24 cellular contexts compared by ENCODE assay signal in genomic region chr10:12355384-12355783, GRCh38. TPM values are rescaled to one million over a fixed set of nuclear protein-coding genes. Genes with fewer than 3 reads are reported as not detected.
DNase-seq lines count a peak whose midpoint lies in the region; ATAC-seq, FAIRE-seq and TF ChIP-seq lines count a peak whose summit lies in the region.
"Had no signal": no experiment of that assay in that cellular context is flagged by ENCODE, and none has a peak within 500 bp of the region (broad histone marks: within the 10 kb centered on the region; RNA-seq: fewer than 3 reads in every experiment).

No MANE protein-coding gene starts in this region.

- no peaks in the 10 kb centered on the region for H3K27me3 ChIP-seq in CD4-positive, CD25-positive, alpha-beta regulatory T cell (ENCODE audit: control insufficient read depth, insufficient read depth, low read length)
- H3K27me3 ChIP-seq in DOHH2 (ENCODE audit: control insufficient read depth, low read length) (no peaks in the 10 kb centered on the region), GM12878 (replicated peaks in 1 of 2; ENCODE audit: control insufficient read depth in 2 of 2, insufficient read depth in 2 of 2, low read length in 1 of 2) (no peaks in the 10 kb centered on the region), uterus (no peaks in the 10 kb centered on the region)

- DNase-seq in CD4-positive, CD25-positive, alpha-beta regulatory T cell, result no peak
- DNase-seq in GM18507 (ENCODE audit: extremely low spot score, insufficient read length, low read depth), result no peak
- no peak for DNase-seq in GM12878 (ENCODE audit: low read depth, low spot score)
- no peak for DNase-seq in GOT3 (lab: John Stamatoyannopoulos, UW)
- no peak for DNase-seq in progenitor cell of endocrine pancreas (ENCODE audit: low spot score, unreplicated experiment)
- DNase-seq in uterus, result no peak
- DNase-seq in NCI-H1930 (lab: John Stamatoyannopoulos, UW), result no peak
- DNase-seq: CD8-positive, alpha-beta T cell; DMS153; NCI-H1105; NCI-H2081; NCI-H2171; NCI-H345; NCI-H524 treated with DMSO at 0.1 percent for 48 hours; NCI-H82; SIG-M5; SK-N-SH had no signal

- H3K36me3 ChIP-seq in CD4-positive, CD25-positive, alpha-beta regulatory T cell (ENCODE audit: control insufficient read depth, insufficient read depth, low read length), result no peaks in the 10 kb centered on the region
- H3K36me3 ChIP-seq in DOHH2 (ENCODE audit: control insufficient read depth, low read length), result peaks cover 33% of the 10 kb centered on the region
- no peaks in the 10 kb centered on the region for H3K36me3 ChIP-seq in GM12878 (ENCODE audit: control insufficient read depth in 2 of 2, insufficient read depth in 2 of 2, low read length in 1 of 2)
- no peaks in the 10 kb centered on the region for H3K36me3 ChIP-seq in uterus

- H3K36me3 Mint-ChIP-seq in CD4-positive, CD25-positive, alpha-beta regulatory T cell, result peaks cover 6% of the 10 kb centered on the region
- H3K36me3 Mint-ChIP-seq in progenitor cell of endocrine pancreas (ENCODE audit: insufficient read depth), result no peaks in the 10 kb centered on the region

- no peak for TF ChIP-seq RAD21 in GM12878 (IDR thresholded peaks at IDR 0.05; ENCODE audit: insufficient read depth, low read depth, low read length)

- H3K27ac Mint-ChIP-seq in CD4-positive, CD25-positive, alpha-beta regulatory T cell, result peak overlapping the region in 1 of 3 donors; percentile 66
- H3K27ac Mint-ChIP-seq in progenitor cell of endocrine pancreas, result no peak overlapping the region
- H3K27ac Mint-ChIP-seq: CD8-positive, alpha-beta T cell had no signal

- TF ChIP-seq POLR2A in GM12878 (IDR thresholded peaks at IDR 0.05; ENCODE audit: low read depth, low read length) (no peak), uterus (IDR thresholded peaks at IDR 0.05) (no peak)

- peak overlapping the region in 3 of 4 donors; percentile 10 to 13 (median 10) for H3K4me3 Mint-ChIP-seq in CD4-positive, CD25-positive, alpha-beta regulatory T cell
- no peak overlapping the region for H3K4me3 Mint-ChIP-seq in progenitor cell of endocrine pancreas (ENCODE audit: low read depth)
- H3K4me3 Mint-ChIP-seq: CD8-positive, alpha-beta T cell had no signal

- peaks cover 0 to 3% (median 0%) of the 10 kb centered on the region in 7 donors for H3K9me3 Mint-ChIP-seq in CD4-positive, CD25-positive, alpha-beta regulatory T cell
- no peaks in the 10 kb centered on the region for H3K9me3 Mint-ChIP-seq in progenitor cell of endocrine pancreas (ENCODE audit: low read depth)
- H3K9me3 Mint-ChIP-seq: CD8-positive, alpha-beta T cell had no signal

- CTCF ChIA-PET in GM12878 (lab: Yijun Ruan, JAX), result interaction anchor here (0.7 to 1.7 kb wide), 2 partner anchors 11 to 91 kb away, joined by 3 to 7 read pairs; no protein-coding TSS in a partner anchor

- FAIRE-seq in GM18507 (lab: Jason Lieb, UNC) (peak; percentile 35), GM12878 (lab: Jason Lieb, UNC) (no peak)
- FAIRE-seq: G401.6, GM19239, H54 had no signal

- no peaks in the 10 kb centered on the region for H3K9me2 ChIP-seq in DOHH2 (replicated peaks; ENCODE audit: control insufficient read depth, low read length)
- H3K9me2 ChIP-seq: SK-N-SH had no signal

- no TSS peak for BruUV-seq in GM12878 (replicated peaks; lab: Mats Ljungman, UMichigan)

- no peak for TF ChIP-seq CTCF in DOHH2 (IDR thresholded peaks at IDR 0.05; ENCODE audit: low read depth, low read length, poor library complexity, severe bottlenecking)
- no peak for TF ChIP-seq CTCF in GM12878 (IDR thresholded peaks at IDR 0.05 in 2 of 3, conservative IDR thresholded peaks at IDR 0.05 in 1 of 3; ENCODE audit: control insufficient read depth in 2 of 3, extremely low read depth in 1 of 3, insufficient read depth in 1 of 3, low read depth in 3 of 3, low read length in 3 of 3)
- TF ChIP-seq CTCF in progenitor cell of endocrine pancreas (IDR thresholded peaks at IDR 0.05; ENCODE audit: unreplicated experiment), result no peak
- no peak for TF ChIP-seq CTCF in uterus (IDR thresholded peaks at IDR 0.05)

- in situ Hi-C loops in GM12878 (cut with MboI), result no loop called here

- no peak overlapping the region for H3K27ac ChIP-seq in CD4-positive, CD25-positive, alpha-beta regulatory T cell (ENCODE audit: insufficient read depth, low read length, poor library complexity, severe bottlenecking)
- no peak overlapping the region for H3K27ac ChIP-seq in DOHH2 (ENCODE audit: low read depth, low read length)
- peak overlapping the region; percentile 58 for H3K27ac ChIP-seq in GM12878 (ENCODE audit: control insufficient read depth, insufficient read depth)
- H3K27ac ChIP-seq in uterus, result no peak overlapping the region
- H3K27ac ChIP-seq: HL-60, KMS-11 had no signal

- no peak for ATAC-seq in CD4-positive, CD25-positive, alpha-beta regulatory T cell (ENCODE audit: low read depth in 2 of 2)
- peak; percentile 1; the same call in 2 of the 3 replicates for ATAC-seq in GM12878
- ATAC-seq: CD8-positive, alpha-beta T cell; Panc1 had no signal

- H4K20me1 ChIP-seq in DOHH2 (ENCODE audit: control insufficient read depth, insufficient read depth, low read depth, low read length) (peaks cover 21% of the 10 kb centered on the region), GM12878 (ENCODE audit: control insufficient read depth, insufficient read depth) (no peaks in the 10 kb centered on the region)

- peaks cover 8% of the 10 kb centered on the region for H3F3A ChIP-seq in DOHH2 (ENCODE audit: control insufficient read depth, insufficient read depth)

- no peak overlapping the region for H3K4me3 ChIP-seq in CD4-positive, CD25-positive, alpha-beta regulatory T cell (ENCODE audit: low read depth, low read length)
- H3K4me3 ChIP-seq in DOHH2 (ENCODE audit: low read length) (peak overlapping the region; percentile 25), GM12878 (peak overlapping the region; percentile 30; the same call in 1 of the 2 replicates), uterus (no peak overlapping the region)

- H3K4me2 ChIP-seq in DOHH2 (ENCODE audit: low read length) (peak overlapping the region; percentile 47), GM12878 (ENCODE audit: control insufficient read depth, insufficient read depth) (peak overlapping the region; percentile 62)
- H3K4me2 ChIP-seq: KMS-11, SK-N-SH had no signal

- H3K9me3 ChIP-seq in CD4-positive, CD25-positive, alpha-beta regulatory T cell (ENCODE audit: control insufficient read depth in 2 of 2, low read length in 2 of 2), result no peaks in the 10 kb centered on the region
- H3K9me3 ChIP-seq in DOHH2 (ENCODE audit: control insufficient read depth, insufficient read depth, low read length), result no peaks in the 10 kb centered on the region
- no peaks in the 10 kb centered on the region for H3K9me3 ChIP-seq in GM12878 (replicated peaks; ENCODE audit: control insufficient read depth, insufficient read depth, low read length)
- no peaks in the 10 kb centered on the region for H3K9me3 ChIP-seq in uterus
- H3K9me3 ChIP-seq: SK-N-SH had no signal

- H3K4me1 Mint-ChIP-seq in CD4-positive, CD25-positive, alpha-beta regulatory T cell, result peaks cover 24 to 72% (median 43%) of the 10 kb centered on the region in 4 donors
- peaks cover 15% of the 10 kb centered on the region for H3K4me1 Mint-ChIP-seq in progenitor cell of endocrine pancreas (ENCODE audit: low read depth)

- H3K4me1 ChIP-seq in CD4-positive, CD25-positive, alpha-beta regulatory T cell (ENCODE audit: control insufficient read depth, insufficient read depth, low read length, poor library complexity, severe bottlenecking), result peaks cover 21% of the 10 kb centered on the region
- peaks cover 77% of the 10 kb centered on the region for H3K4me1 ChIP-seq in DOHH2 (ENCODE audit: control insufficient read depth, low read length)
- H3K4me1 ChIP-seq in GM12878 (ENCODE audit: control insufficient read depth, insufficient read depth, low read length), result peaks cover 34% of the 10 kb centered on the region
- H3K4me1 ChIP-seq in uterus, result no peaks in the 10 kb centered on the region

- intact Hi-C loops in GM12878 (cut with micrococcal nuclease; ENCODE audit: unreplicated experiment) (loop anchor here (10.0 kb wide), 2 partner anchors 129 to 359 kb away; no protein-coding TSS in a partner anchor), uterus (cut with DNase I; ENCODE audit: low total_unique reads) (no loop called here)

- H2AFZ ChIP-seq in GM12878 (ENCODE audit: control insufficient read depth, low read depth, low read length), result no peak overlapping the region

- WGBS in GM12878 (ENCODE audit: insufficient coverage, insufficient replicate concordance, low lambda C conversion rate, missing lambda C conversion rate), result 23% methylated on average over 12 of the region's 12 CpGs

- peak in 1 of 2 experiments; percentile 8; a peak in 1 of 4 replicates for TF ChIP-seq EP300 in GM12878 (IDR thresholded peaks at IDR 0.05; ENCODE audit: borderline replicate concordance in 1 of 2, control insufficient read depth in 1 of 2, low read depth in 2 of 2, low read length in 2 of 2)

- RAD21 ChIA-PET in GM12878 (lab: Charles Lee; ENCODE audit: unreplicated experiment), result interaction anchor here (0.6 to 3.1 kb wide), 4 partner anchors 50 to 262 kb away, joined by 3 to 9 read pairs (median 4); no protein-coding TSS in a partner anchor

- no peak overlapping the region for H3K9ac ChIP-seq in GM12878 (ENCODE audit: control insufficient read depth, insufficient read depth, low read length)
- H3K9ac ChIP-seq: KMS-11, SK-N-SH had no signal

- H3K27me3 Mint-ChIP-seq in CD4-positive, CD25-positive, alpha-beta regulatory T cell, result peaks cover 3% of the 10 kb centered on the region
- peaks cover 62% of the 10 kb centered on the region for H3K27me3 Mint-ChIP-seq in progenitor cell of endocrine pancreas

- peaks cover 100% of the 10 kb centered on the region for H3K79me2 ChIP-seq in DOHH2 (ENCODE audit: control insufficient read depth, low read length)
- peaks cover 44% of the 10 kb centered on the region for H3K79me2 ChIP-seq in GM12878 (ENCODE audit: control insufficient read depth, insufficient read depth, low read length)

- POLR2A ChIA-PET in GM12878 (lab: Charles Lee), result interaction anchor here (0.6 to 1.7 kb wide), 3 partner anchors 11 to 274 kb away, joined by 3 to 5 read pairs (median 5); no protein-coding TSS in a partner anchor

- SMC1A ChIA-PET in GM12878 (lab: Charles Lee; ENCODE audit: uncharacterized antibody, unreplicated experiment), result interaction anchor here (0.8 to 3.2 kb wide), 6 partner anchors 10 to 355 kb away, joined by 3 to 12 read pairs (median 4); no protein-coding TSS in a partner anchor

RNA-seq across cellular contexts. Expression of gene CAMK1D, which starts 6.0 kb away (rescaled TPM):
- 25.3 TPM for total RNA-seq in CD4-positive, CD25-positive, alpha-beta regulatory T cell
- polyA plus RNA-seq in CD4-positive, CD25-positive, alpha-beta regulatory T cell, result 1 to 10 TPM; 4.4 to 5.8 (median 5.0) TPM
- 70.4 and 80.7 TPM in 2 replicates for total RNA-seq in GM12878 (2013; cell fraction: nucleolus; rRNA removed)
- 12.3 and 14.2 TPM in 2 replicates for total RNA-seq in GM12878 (2014; rRNA removed)
- 14.6 and 15.0 TPM in 2 replicates for total RNA-seq in GM12878 (2014; rRNA removed; fragmentation: Illumina TruSeq; extraction: Trizol)
- total RNA-seq in GM12878 (2021), result 35.5 and 37.0 TPM in 2 replicates
- polyA plus RNA-seq in GM12878 (2011; ENCODE audit: low read depth), result 10.3 TPM
- polyA plus RNA-seq in GM12878 (2011; rRNA removed), result 12.3 and 14.4 TPM in 2 replicates
- polyA plus RNA-seq in GM12878 (2011; cell fraction: cytosol; rRNA removed), result 11.2 and 14.2 TPM in 2 replicates
- 11.2 and 12.9 TPM in 2 replicates for polyA plus RNA-seq in GM12878 (2011; cell fraction: nucleus; rRNA removed)
- 13.4 and 15.8 TPM in 2 replicates for polyA plus RNA-seq in GM12878 (2012)
- polyA plus RNA-seq in GM12878 (2014; fragmentation: Illumina TruSeq; extraction: Trizol), result 25.9 and 30.3 TPM in 2 replicates
- polyA plus RNA-seq in GM12878 (2014; fragmentation: Nextera tagmentation; extraction: Ambion mirVana), result 1 to 10 TPM; 2.1 to 5.5 TPM
- 19.5 and 19.6 TPM in 2 replicates for polyA plus RNA-seq in GM12878 (2014; rRNA removed)
- polyA plus RNA-seq in GM12878 (2016; fragmentation: Nextera tagmentation; extraction: Ambion mirVana), result 10 to 100 TPM in 1 of 2 experiments, 1 to 10 TPM in 1; 3.5 to 20.0 TPM
- 11.3 and 16.2 TPM in 2 replicates for polyA minus RNA-seq in GM12878 (2011; rRNA and poly(A)+ RNA removed)
- 4.8 and 6.5 TPM in 2 replicates for polyA minus RNA-seq in GM12878 (2011; cell fraction: cytosol; rRNA and poly(A)+ RNA removed)
- 3.9 and 5.7 TPM in 2 replicates for polyA minus RNA-seq in GM12878 (2011; cell fraction: nucleus; rRNA and poly(A)+ RNA removed)
- total RNA-seq in progenitor cell of endocrine pancreas, result 8.5 and 10.8 TPM in 2 replicates
- 10 to 100 TPM in 3 of 4 donors, 1 to 10 TPM in 1; 3.5 to 48.4 (median 10.8) TPM for total RNA-seq in uterus

Comparison
In these comparisons a context has a peak if more than half of its experiments do, and no peak if none do; other contexts are left out.
1. H3K4me3 ChIP-seq: peak in DOHH2 (single experiment) and GM12878 (single experiment); none in CD4-positive, CD25-positive, alpha-beta regulatory T cell (single experiment) and uterus (0 of 2).